8 cellular contexts compared by ENCODE assay signal in genomic region chr2:158969162-158969716, GRCh38. TPM values are rescaled to one million over a fixed set of nuclear protein-coding genes. Genes with fewer than 3 reads are reported as not detected.
DNase-seq lines count a peak whose midpoint lies in the region; ATAC-seq, FAIRE-seq and TF ChIP-seq lines count a peak whose summit lies in the region.

No MANE protein-coding gene starts in this region.

- no peaks in the 10 kb centered on the region for H3K27me3 Mint-ChIP-seq in Calu3 (ENCODE audit: unreplicated experiment)

- H3K4me1 ChIP-seq in ascending aorta, result peaks cover 3 to 24% of the 10 kb centered on the region in 2 donors
- H3K4me1 ChIP-seq in kidney (ENCODE audit: control insufficient read depth in 1 of 2, insufficient read depth in 1 of 2, low read depth in 1 of 2, low read length in 2 of 2), result peaks cover 15 to 16% of the 10 kb centered on the region in 2 donors

- H3K9me3 ChIP-seq in ascending aorta (no peaks in the 10 kb centered on the region), kidney (ENCODE audit: control insufficient read depth in 1 of 2, low read length in 2 of 2) (no peaks in the 10 kb centered on the region)

- H3K4me3 Mint-ChIP-seq in Calu3 (ENCODE audit: low read depth, unreplicated experiment), result peak overlapping the region; percentile 99

- H3K36me3 Mint-ChIP-seq in Calu3 (ENCODE audit: insufficient read depth, unreplicated experiment), result peaks cover 43% of the 10 kb centered on the region

- no peak for DNase-seq in Calu3
- no peak for DNase-seq in ascending aorta (ENCODE audit: low spot score in 2 of 2)
- no peak for DNase-seq in kidney
- peak in 8 of 49 donors; percentile 18 to 67 (median 45) for DNase-seq in substantia nigra (lab: John Stamatoyannopoulos, UW)
- no peak for DNase-seq in NCI-H2029 treated with DMSO at 0.1 percent for 48 hours (lab: John Stamatoyannopoulos, UW)

- H3K36me3 ChIP-seq in ascending aorta, result no peaks in the 10 kb centered on the region
- H3K36me3 ChIP-seq in kidney (ENCODE audit: control insufficient read depth in 1 of 2, insufficient read depth in 2 of 2, low read length in 2 of 2), result no peaks in the 10 kb centered on the region

- no peak for FAIRE-seq in kidney (lab: Jason Lieb, UNC)

- intact Hi-C loops in Calu3 (cut with micrococcal nuclease; ENCODE audit: unreplicated experiment) (no loop called here), ascending aorta (cut with DNase I) (loop anchor here (2.0 to 10.0 kb wide), 8 partner anchors 30 to 646 kb away; partner anchors contain the start of gene BAZ2B), kidney (cut with DNase I) (no loop called here)

- H3K4me3 ChIP-seq in ascending aorta (peak overlapping the region; percentile 92 to 98), kidney (ENCODE audit: low read length in 2 of 2) (peak overlapping the region; percentile 81 to 86)

- H3K9me3 Mint-ChIP-seq in Calu3 (ENCODE audit: low read depth, unreplicated experiment), result no peaks in the 10 kb centered on the region

- no peaks in the 10 kb centered on the region for H3K27me3 ChIP-seq in ascending aorta

- peak; percentile 3 for ATAC-seq in HG03025 (IDR thresholded peaks at IDR 0.05; ENCODE audit: low FRiP score, unreplicated experiment)
- no peak for ATAC-seq in HG03342 (IDR thresholded peaks at IDR 0.05; ENCODE audit: unreplicated experiment)
- ATAC-seq in GM21390 (IDR thresholded peaks at IDR 0.05; ENCODE audit: unreplicated experiment), result no peak

- H3K9ac ChIP-seq in kidney (ENCODE audit: low read length in 2 of 2), result peak overlapping the region; percentile 72 to 86

- H3K27ac Mint-ChIP-seq in Calu3 (ENCODE audit: unreplicated experiment), result peak overlapping the region; percentile 88

- TF ChIP-seq CTCF in Calu3 (IDR thresholded peaks at IDR 0.05; ENCODE audit: unreplicated experiment) (no peak), ascending aorta (IDR thresholded peaks at IDR 0.05) (no peak), kidney (IDR thresholded peaks at IDR 0.05; ENCODE audit: borderline replicate concordance, extremely low read depth, insufficient read depth) (no peak)

- H3K4me1 Mint-ChIP-seq in Calu3 (ENCODE audit: low read depth, unreplicated experiment), result peaks cover 42% of the 10 kb centered on the region

- TSS peak; percentile 65 for BruUV-seq in Calu3 (replicated peaks; lab: Mats Ljungman, UMichigan)

- peak overlapping the region; percentile 86 to 93 for H3K27ac ChIP-seq in ascending aorta
- peak overlapping the region; percentile 82 to 86 for H3K27ac ChIP-seq in kidney (ENCODE audit: low read depth in 2 of 2, low read length in 2 of 2)
- H3K27ac ChIP-seq in substantia nigra (ENCODE audit: low read depth, low read length, poor library complexity, severe bottlenecking), result peak overlapping the region; percentile 96

- CTCF ChIA-PET in Calu3 (lab: Charles Lee), result interaction anchor here (0.9 to 1.8 kb wide), 3 partner anchors 32 to 149 kb away, joined by 4 to 5 read pairs (median 5); no protein-coding TSS in a partner anchor

RNA-seq across cellular contexts. Expression of gene TANC1, which starts 0.8 kb away (rescaled TPM):
- total RNA-seq in Calu3 (2022), result 41.2 and 43.3 TPM in 2 replicates
- total RNA-seq in ascending aorta, result 45.4 TPM
- total RNA-seq in kidney, result 39.0 TPM
- 9.2 TPM for polyA plus RNA-seq in kidney (ENCODE audit: insufficient read depth, low read depth, low replicate concordance)
